ENCODE assay signal across 1 cellular context in the genomic region with DNA sequence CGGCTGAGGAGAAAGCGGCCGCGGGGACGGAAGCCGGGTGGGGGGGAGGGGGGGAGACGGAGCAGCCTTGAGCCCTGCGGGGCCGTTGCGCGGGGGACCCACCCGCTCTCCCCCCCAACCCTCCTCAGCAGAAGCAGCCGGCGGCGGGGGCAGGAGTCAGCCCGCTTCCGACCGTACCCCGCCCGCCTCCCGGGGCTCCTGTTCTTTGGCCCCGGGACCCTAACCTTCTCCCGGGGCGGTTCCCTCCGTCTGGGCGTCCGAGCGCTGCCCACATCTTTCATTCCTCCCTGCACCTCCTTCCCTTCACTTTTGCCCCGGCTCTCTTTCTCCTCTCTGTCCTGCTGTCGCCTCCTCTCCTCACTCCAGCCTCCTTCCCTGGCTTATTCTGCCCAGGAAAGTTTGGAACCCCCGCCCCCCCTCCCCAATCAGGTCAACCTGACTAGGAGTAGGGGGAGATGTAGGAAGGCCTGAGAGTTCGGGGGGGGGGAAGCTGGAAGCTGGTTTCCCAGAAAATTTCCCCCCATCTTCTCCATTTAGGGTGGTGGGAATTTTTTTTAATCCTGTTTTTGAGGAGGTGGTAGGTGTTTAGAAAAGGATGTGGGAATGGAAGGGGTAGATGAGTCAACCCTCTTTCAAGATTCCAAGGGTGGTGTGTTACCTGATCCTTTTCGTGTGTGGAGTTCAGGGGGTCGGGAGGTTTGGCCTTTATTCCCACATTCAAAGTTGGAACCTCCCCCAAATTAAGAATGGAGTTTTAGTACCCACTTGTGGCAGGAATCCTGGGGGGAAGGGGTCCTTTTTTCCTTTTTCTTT.
TF ChIP-seq lines count a peak whose summit lies in the region.

No MANE protein-coding gene starts in this region.

TF ChIP-seq in HEK293, 187 proteins besides CTCF, POLR2A, EP300 and RAD21 (continued from another document):
- TF ChIP-seq, protein P1, sequence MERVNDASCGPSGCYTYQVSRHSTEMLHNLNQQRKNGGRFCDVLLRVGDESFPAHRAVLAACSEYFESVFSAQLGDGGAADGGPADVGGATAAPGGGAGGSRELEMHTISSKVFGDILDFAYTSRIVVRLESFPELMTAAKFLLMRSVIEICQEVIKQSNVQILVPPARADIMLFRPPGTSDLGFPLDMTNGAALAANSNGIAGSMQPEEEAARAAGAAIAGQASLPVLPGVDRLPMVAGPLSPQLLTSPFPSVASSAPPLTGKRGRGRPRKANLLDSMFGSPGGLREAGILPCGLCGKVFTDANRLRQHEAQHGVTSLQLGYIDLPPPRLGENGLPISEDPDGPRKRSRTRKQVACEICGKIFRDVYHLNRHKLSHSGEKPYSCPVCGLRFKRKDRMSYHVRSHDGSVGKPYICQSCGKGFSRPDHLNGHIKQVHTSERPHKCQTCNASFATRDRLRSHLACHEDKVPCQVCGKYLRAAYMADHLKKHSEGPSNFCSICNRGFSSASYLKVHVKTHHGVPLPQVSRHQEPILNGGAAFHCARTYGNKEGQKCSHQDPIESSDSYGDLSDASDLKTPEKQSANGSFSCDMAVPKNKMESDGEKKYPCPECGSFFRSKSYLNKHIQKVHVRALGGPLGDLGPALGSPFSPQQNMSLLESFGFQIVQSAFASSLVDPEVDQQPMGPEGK (tag by site-specific recombination; IDR thresholded peaks at IDR 0.05): peak; percentile 55
- TF ChIP-seq ZNF223 (tag by site-specific recombination; IDR thresholded peaks at IDR 0.05) (no peak), ZNF398 (tag by site-specific recombination; IDR thresholded peaks at IDR 0.05) (peak; percentile 50), ZBTB20 (tag by site-specific recombination; IDR thresholded peaks at IDR 0.05) (peak; percentile 19; the same call in 1 of the 2 replicates), ZNF341 (tag by site-specific recombination; IDR thresholded peaks at IDR 0.05; ENCODE audit: low read depth) (peak; percentile 71), ZNF585B (tag by site-specific recombination; IDR thresholded peaks at IDR 0.05) (no peak), HOXA7 (CRISPR knock-in tag; IDR thresholded peaks at IDR 0.05; ENCODE audit: borderline replicate concordance) (no peak), ZNF19 (tag by site-specific recombination; IDR thresholded peaks at IDR 0.05; ENCODE audit: low read depth) (no peak), ZNF521 (tag by site-specific recombination; IDR thresholded peaks at IDR 0.05) (no peak), PRDM1 (tag by site-specific recombination; IDR thresholded peaks at IDR 0.05) (peak; percentile 38; the same call in 1 of the 2 replicates), ZNF792 (tag by site-specific recombination; IDR thresholded peaks at IDR 0.05) (no peak), REPIN1 (tag by site-specific recombination; IDR thresholded peaks at IDR 0.05; ENCODE audit: low read depth) (no peak), ZBTB10 (tag by site-specific recombination; IDR thresholded peaks at IDR 0.05) (0 out of 2 replicates have a peak, but pooled peaks have one; percentile 22), ZNF747 (tag by site-specific recombination; IDR thresholded peaks at IDR 0.05) (no peak), ZNF404 (tag by site-specific recombination; IDR thresholded peaks at IDR 0.05) (no peak), WT1 (tag by site-specific recombination; IDR thresholded peaks at IDR 0.05) (no peak), ZNF768 (tag by site-specific recombination; IDR thresholded peaks at IDR 0.05) (no peak), ZNF623 (tag by site-specific recombination; IDR thresholded peaks at IDR 0.05) (no peak), EGR2 (tag by site-specific recombination; IDR thresholded peaks at IDR 0.05; ENCODE audit: low read depth) (0 out of 2 replicates have a peak, but pooled peaks have one; percentile 16), IKZF3 (tag by site-specific recombination; IDR thresholded peaks at IDR 0.05) (no peak)
